In the genomic region with DNA sequence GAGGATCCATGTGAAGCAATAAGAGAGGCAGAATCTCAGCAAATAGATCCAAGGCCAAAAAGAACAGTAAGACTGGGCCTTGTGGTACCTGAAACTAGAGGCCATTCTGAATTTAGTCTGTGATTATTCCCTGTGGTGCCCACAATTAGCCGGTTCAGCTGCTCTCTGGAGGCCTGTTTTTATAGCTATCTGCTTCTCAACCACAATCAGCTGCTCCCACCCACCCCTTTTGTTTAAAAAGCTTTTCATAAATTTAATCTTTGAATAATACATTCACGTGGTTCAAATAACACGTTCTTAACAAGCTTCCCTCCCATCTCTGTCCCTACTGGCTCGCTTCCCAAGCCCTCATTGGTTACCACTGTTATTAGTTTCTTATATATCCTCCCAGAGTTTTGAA, we compare ENCODE assay signal across 23 cellular contexts. TPM values are rescaled to one million over a fixed set of nuclear protein-coding genes. Genes with fewer than 3 reads are reported as not detected.
DNase-seq lines count a peak whose midpoint lies in the region; ATAC-seq and TF ChIP-seq lines count a peak whose summit lies in the region.
"Had no signal": no experiment of that assay in that cellular context is flagged by ENCODE, and none has a peak within 500 bp of the region (broad histone marks: within the 10 kb centered on the region; RNA-seq: fewer than 3 reads in every experiment).

No MANE protein-coding gene starts in this region.

- no peak for TF ChIP-seq EP300 in suprapubic skin (IDR thresholded peaks at IDR 0.05)

- H4K8ac ChIP-seq in H9 (replicated peaks; ENCODE audit: insufficient read length, low read depth, low read length), result no peak overlapping the region

- no peak overlapping the region for H3K4me2 ChIP-seq in H9 (ENCODE audit: insufficient read depth, insufficient read length, low read length)

- no peak for TF ChIP-seq POLR2A in suprapubic skin (IDR thresholded peaks at IDR 0.05)

- H2BK20ac ChIP-seq in H9 (ENCODE audit: low read depth, low read length, poor library complexity, severe bottlenecking), result no peak overlapping the region

- no peak overlapping the region for H2AFZ ChIP-seq in H9 (ENCODE audit: low read length)
- H2AFZ ChIP-seq: GM23248 had no signal

- H3K9me3 ChIP-seq in WERI-Rb-1 (ENCODE audit: severe bottlenecking) (no peaks in the 10 kb centered on the region), suprapubic skin (no peaks in the 10 kb centered on the region), H9 (ENCODE audit: control insufficient read depth, low read depth, low read length) (no peaks in the 10 kb centered on the region)
- H3K9me3 ChIP-seq: BE2C, MG63 had no signal

- H3K9ac ChIP-seq in H9 (ENCODE audit: extremely low read depth, insufficient read length, low read length), result no peak overlapping the region
- H3K9ac ChIP-seq: GM23248 had no signal

- no peak overlapping the region for H3K27ac Mint-ChIP-seq in H9
- no peak overlapping the region for H3K27ac Mint-ChIP-seq in stimulated activated effector memory CD8-positive, alpha-beta T cell treated with anti-CD3 and anti-CD28 coated beads, Interleukin-12 subunit alpha, Interleukin-12 subunit beta, amount 100 ng/mL, for 72 hours
- H3K27ac Mint-ChIP-seq: CD8-positive, alpha-beta T cell; IgD-negative memory B cell had no signal

- TF ChIP-seq CTCF in WERI-Rb-1 (IDR thresholded peaks at IDR 0.05; ENCODE audit: low read depth, low read length) (no peak), suprapubic skin (IDR thresholded peaks at IDR 0.05) (no peak), H9 (conservative IDR thresholded peaks at IDR 0.05) (no peak)

- no peak overlapping the region for H3K4ac ChIP-seq in H9 (ENCODE audit: low read depth, low read length)

- H3K27ac ChIP-seq in WERI-Rb-1 (no peak overlapping the region), suprapubic skin (no peak overlapping the region), H9 (ENCODE audit: insufficient read length, low read depth, low read length) (no peak overlapping the region)
- H3K27ac ChIP-seq: GM23248, SK-N-MC had no signal

- no peaks in the 10 kb centered on the region for H3K23me2 ChIP-seq in H9 (ENCODE audit: insufficient read length, low read depth, low read length, poor library complexity, severe bottlenecking)

- no peak overlapping the region for H2BK5ac ChIP-seq in H9 (ENCODE audit: insufficient read length, low read length)

- ATAC-seq in stimulated activated effector memory CD8-positive, alpha-beta T cell treated with anti-CD3 and anti-CD28 coated beads, Interleukin-12 subunit alpha, Interleukin-12 subunit beta, amount 100 ng/mL, for 72 hours, result no peak
- ATAC-seq: CD8-positive, alpha-beta T cell; HCT116 had no signal

- H3K4me1 Mint-ChIP-seq in H9, result peaks cover 3 to 8% of the 10 kb centered on the region in 2 experiments; a peak in 3 of 4 replicates
- H3K4me1 Mint-ChIP-seq in stimulated activated effector memory CD8-positive, alpha-beta T cell treated with anti-CD3 and anti-CD28 coated beads, Interleukin-12 subunit alpha, Interleukin-12 subunit beta, amount 100 ng/mL, for 72 hours, result no peaks in the 10 kb centered on the region
- H3K4me1 Mint-ChIP-seq: IgD-negative memory B cell had no signal

- no peak overlapping the region for H3K14ac ChIP-seq in H9 (ENCODE audit: insufficient read depth, low read length)

- H3K4me1 ChIP-seq in suprapubic skin, result no peaks in the 10 kb centered on the region
- no peaks in the 10 kb centered on the region for H3K4me1 ChIP-seq in H9 (ENCODE audit: insufficient read depth, low read length)
- H3K4me1 ChIP-seq: BE2C had no signal

- no peak overlapping the region for H2BK15ac ChIP-seq in H9 (ENCODE audit: low read depth, low read length)

- 59% methylated on average over 4 of the region's 4 CpGs for WGBS in suprapubic skin
- no CpG with 5 or more reads among the region's 4 CpGs for WGBS in H9 (ENCODE audit: extremely low coverage, insufficient read length, low lambda C conversion rate)

- no peak overlapping the region for H4K5ac ChIP-seq in H9 (ENCODE audit: insufficient read length, low read depth, low read length)

- H3K4me3 ChIP-seq in WERI-Rb-1 (ENCODE audit: low read depth, low read length) (no peak overlapping the region), suprapubic skin (no peak overlapping the region)
- H3K4me3 ChIP-seq: GM23248, MG63, SK-N-MC had no signal

- H3K36me3 ChIP-seq in WERI-Rb-1, result peaks cover 4% of the 10 kb centered on the region
- no peaks in the 10 kb centered on the region for H3K36me3 ChIP-seq in suprapubic skin
- H3K36me3 ChIP-seq: BE2C, MG63 had no signal

- no peak overlapping the region for H3K56ac ChIP-seq in H9 (ENCODE audit: insufficient read length, low read depth, low read length)

- no peaks in the 10 kb centered on the region for H3K79me1 ChIP-seq in H9 (ENCODE audit: insufficient read depth, low read depth, low read length, poor library complexity, severe bottlenecking)

- H3K23ac ChIP-seq in H9 (ENCODE audit: insufficient read length, low read depth, low read length), result no peak overlapping the region

- H2BK12ac ChIP-seq in H9 (ENCODE audit: insufficient read length, low read depth, low read length), result no peak overlapping the region

- H3K79me2 ChIP-seq in H9 (ENCODE audit: insufficient read depth, low read length), result no peaks in the 10 kb centered on the region

- H2BK120ac ChIP-seq in H9 (ENCODE audit: low read depth, low read length, poor library complexity, severe bottlenecking), result no peak overlapping the region

- H3K18ac ChIP-seq in H9 (ENCODE audit: insufficient read length, low read depth, low read length), result no peak overlapping the region

- peak; percentile 34 for DNase-seq in NCI-H2227 treated with DMSO at 0.1 percent for 48 hours (lab: John Stamatoyannopoulos, UW)
- no peak for DNase-seq in NCI-H2227 (lab: John Stamatoyannopoulos, UW; ENCODE audit: unreplicated experiment)
- peak; percentile 40 for DNase-seq in NCI-H146 (lab: John Stamatoyannopoulos, UW)
- peak; percentile 4 for DNase-seq in WERI-Rb-1
- DNase-seq in suprapubic skin (ENCODE audit: low spot score in 2 of 2), result peak; percentile 4 to 35
- DNase-seq in H9, result no peak
- no peak for DNase-seq in 8988T
- DNase-seq in stimulated activated effector memory CD8-positive, alpha-beta T cell treated with anti-CD3 and anti-CD28 coated beads, Interleukin-12 subunit alpha, Interleukin-12 subunit beta, amount 100 ng/mL, for 72 hours (ENCODE audit: low spot score in 2 of 2), result no peak
- DNase-seq: BE2C; CD8-positive, alpha-beta T cell; DMS53; EL; GM23248; Kasumi-1; MG63; NCI-H1092; NCI-H1930; NCI-H446; NCI-H774; SHP77 had no signal

- H2AK5ac ChIP-seq in H9 (ENCODE audit: insufficient read length, low read length), result no peak overlapping the region

- H3T11ph ChIP-seq in H9 (ENCODE audit: low read length), result no peak overlapping the region

- no peaks in the 10 kb centered on the region for H3K9me3 Mint-ChIP-seq in H9
- H3K9me3 Mint-ChIP-seq in stimulated activated effector memory CD8-positive, alpha-beta T cell treated with anti-CD3 and anti-CD28 coated beads, Interleukin-12 subunit alpha, Interleukin-12 subunit beta, amount 100 ng/mL, for 72 hours, result no peaks in the 10 kb centered on the region
- H3K9me3 Mint-ChIP-seq: CD8-positive, alpha-beta T cell; IgD-negative memory B cell had no signal

- H3K4me3 Mint-ChIP-seq in H9, result no peak overlapping the region
- no peak overlapping the region for H3K4me3 Mint-ChIP-seq in stimulated activated effector memory CD8-positive, alpha-beta T cell treated with anti-CD3 and anti-CD28 coated beads, Interleukin-12 subunit alpha, Interleukin-12 subunit beta, amount 100 ng/mL, for 72 hours
- H3K4me3 Mint-ChIP-seq: CD8-positive, alpha-beta T cell; IgD-negative memory B cell had no signal

- H3K27me3 Mint-ChIP-seq in H9 (ENCODE audit: low read depth), result peaks cover 2% of the 10 kb centered on the region; the same call in 1 of the 2 replicates

- H3K27me3 ChIP-seq in WERI-Rb-1 (ENCODE audit: insufficient read depth, low read depth, severe bottlenecking) (no peaks in the 10 kb centered on the region), suprapubic skin (no peaks in the 10 kb centered on the region), H9 (ENCODE audit: insufficient read depth, low read length) (no peaks in the 10 kb centered on the region)
- H3K27me3 ChIP-seq: BE2C, MG63 had no signal

- H4K91ac ChIP-seq in H9 (ENCODE audit: insufficient read length, low read depth, low read length), result no peak overlapping the region

- H3K36me3 Mint-ChIP-seq in H9 (ENCODE audit: insufficient read depth in 1 of 3, low read depth in 3 of 3), result no peaks in the 10 kb centered on the region
- H3K36me3 Mint-ChIP-seq in stimulated activated effector memory CD8-positive, alpha-beta T cell treated with anti-CD3 and anti-CD28 coated beads, Interleukin-12 subunit alpha, Interleukin-12 subunit beta, amount 100 ng/mL, for 72 hours, result no peaks in the 10 kb centered on the region
- H3K36me3 Mint-ChIP-seq: IgD-negative memory B cell had no signal

- no peaks in the 10 kb centered on the region for H4K20me1 ChIP-seq in H9 (ENCODE audit: control insufficient read depth, insufficient read depth, insufficient read length)

RNA-seq across cellular contexts. Expression of a gene that starts 18.0 kb away (rescaled TPM):
- total RNA-seq in suprapubic skin, result 10 to 100 TPM in 2 of 4 donors, 1 to 10 TPM in 2; 4.1 to 13.3 (median 7.6) TPM
- 50.9 and 56.0 TPM in 2 replicates for total RNA-seq in H9 (2021)

RNA-seq across cellular contexts. Expression of a gene that starts 24.8 kb away (rescaled TPM):
- total RNA-seq in suprapubic skin (10 to 100 TPM; 28.4 to 90.7 (median 30.8) TPM), H9 (2021) (8.1 and 12.9 TPM in 2 replicates)

Comparison
In these comparisons a context has a peak if more than half of its experiments do, and no peak if none do; other contexts are left out.
1. DNase-seq: peak in NCI-H2227 treated with DMSO at 0.1 percent for 48 hours (single experiment), NCI-H146 (single experiment), WERI-Rb-1 (single experiment) and suprapubic skin (2 of 2); none in NCI-H2227 (single experiment), H9 (single experiment), 8988T (single experiment) and stimulated activated effector memory CD8-positive, alpha-beta T cell treated with anti-CD3 and anti-CD28 coated beads, Interleukin-12 subunit alpha, Interleukin-12 subunit beta, amount 100 ng/mL, for 72 hours (0 of 2).